ENCODE assay signal across 11 cellular contexts in genomic region chr9:36798350-36799065, GRCh38.
DNase-seq lines count a peak whose midpoint lies in the region; ATAC-seq, FAIRE-seq and TF ChIP-seq lines count a peak whose summit lies in the region.
"Had no signal": no experiment of that assay in that cellular context is flagged by ENCODE, and none has a peak within 500 bp of the region (broad histone marks: within the 10 kb centered on the region; RNA-seq: fewer than 3 reads in every experiment).

No MANE protein-coding gene starts in this region.

- POLR2A ChIA-PET in HepG2 (lab: Yijun Ruan, JAX) = no interaction called here
- POLR2A ChIA-PET in CD4-positive, alpha-beta memory T cell (lab: Charles Lee; ENCODE audit: partially characterized antibody) = no interaction called here

- CTCF ChIA-PET in HepG2 (lab: Yijun Ruan, JAX; ENCODE audit: low intra/inter-chr PET ratio, low total read pairs) = interaction anchor here (0.9 to 1.2 kb wide), 3 partner anchors 57 to 593 kb away, joined by 4 to 5 read pairs (median 5); no protein-coding TSS in a partner anchor
- CTCF ChIA-PET in CD4-positive, alpha-beta memory T cell (lab: Charles Lee; ENCODE audit: partially characterized antibody) = interaction anchor here (0.8 kb wide), 1 partner anchor 74 kb away, joined by 3 read pairs; no protein-coding TSS in a partner anchor

- H2AFZ ChIP-seq in HepG2 (ENCODE audit: low read length) = no peak overlapping the region

- TF ChIP-seq RAD21 in HepG2 (CRISPR knock-in tag; IDR thresholded peaks at IDR 0.05) = peak; percentile 44; the same call in 1 of the 2 replicates

- peaks cover 0 to 20% of the 10 kb centered on the region in 2 experiments; a peak in 4 of 5 replicates for H3K27me3 ChIP-seq in HepG2 (ENCODE audit: control insufficient read depth in 1 of 2, insufficient read depth in 2 of 2, low read length in 2 of 2)
- peaks cover 0 to 21% of the 10 kb centered on the region in 2 donors for H3K27me3 ChIP-seq in left lung
- no peaks in the 10 kb centered on the region for H3K27me3 ChIP-seq in CD4-positive, alpha-beta memory T cell (ENCODE audit: insufficient read depth, low read length)

- H3K27ac Mint-ChIP-seq in CD4-positive, alpha-beta memory T cell = no peak overlapping the region
- H3K27ac Mint-ChIP-seq: activated T-cell treated with anti-CD3 and anti-CD28 coated beads, Interleukin-2, amount 50 U/mL, for 24 hours had no signal

- TF ChIP-seq EP300 in HepG2 (IDR thresholded peaks at IDR 0.05; ENCODE audit: low read depth in 2 of 2, low read length in 2 of 2) (no peak), HepG2 (CRISPR knock-in tag; IDR thresholded peaks at IDR 0.05; ENCODE audit: borderline replicate concordance) (no peak)

- peaks cover 14 to 29% of the 10 kb centered on the region in 2 donors for H3K27me3 Mint-ChIP-seq in CD4-positive, alpha-beta memory T cell

- H4K20me1 ChIP-seq in HepG2 (ENCODE audit: insufficient read depth, low read length) = no peaks in the 10 kb centered on the region

- no peak overlapping the region for H3K9ac ChIP-seq in HepG2 (ENCODE audit: insufficient read depth, low read depth, low read length)

- peak; percentile 36 for ATAC-seq in HG02798 (IDR thresholded peaks at IDR 0.05; ENCODE audit: poor library complexity, unreplicated experiment)
- ATAC-seq in HepG2 = peak; percentile 92
- ATAC-seq in left lung = no peak
- no peak for ATAC-seq in GM18498 (IDR thresholded peaks at IDR 0.05; ENCODE audit: unreplicated experiment)

- H3K4me1 Mint-ChIP-seq in CD4-positive, alpha-beta memory T cell = no peaks in the 10 kb centered on the region

- DNase-seq in DMS 273 treated with DMSO at 0.1 percent for 48 hours (lab: John Stamatoyannopoulos, UW) (peak; percentile 15), RPMI8226 (peak; percentile 57), HepG2 (ENCODE audit: low spot score) (peak; percentile 24), T-helper 1 cell (no peak), left lung (no peak)
- DNase-seq in CD4-positive, alpha-beta memory T cell = no peak
- DNase-seq: activated T-cell treated with anti-CD3 and anti-CD28 coated beads, Interleukin-2, amount 50 U/mL, for 24 hours; stimulated activated CD4-positive, alpha-beta T cell treated with anti-CD3 and anti-CD28 coated beads, Interleukin-2, amount 100 ng/mL, for 48 hours had no signal

- intact Hi-C loops in HepG2 (cut with micrococcal nuclease; ENCODE audit: unreplicated experiment) (loop anchor here (1.0 to 2.0 kb wide), 2 partner anchors 57 to 192 kb away; no protein-coding TSS in a partner anchor), left lung (cut with DNase I) (loop anchor here in 1 of 2 donors (10.0 kb wide), 1 partner anchor 56 kb away; no protein-coding TSS in a partner anchor)
- intact Hi-C loops in CD4-positive, alpha-beta memory T cell (cut with micrococcal nuclease) = no loop called here

- H3K4me3 Mint-ChIP-seq in CD4-positive, alpha-beta memory T cell = no peak overlapping the region
- H3K4me3 Mint-ChIP-seq: activated T-cell treated with anti-CD3 and anti-CD28 coated beads, Interleukin-2, amount 50 U/mL, for 24 hours had no signal

- BruUV-seq in HepG2 (replicated peaks; lab: Mats Ljungman, UMichigan) = no TSS peak

- no peaks in the 10 kb centered on the region for H3K79me2 ChIP-seq in HepG2 (ENCODE audit: insufficient read depth, low read length)

- peaks cover 2 to 8% (median 5%) of the 10 kb centered on the region in 8 donors for H3K9me3 Mint-ChIP-seq in CD4-positive, alpha-beta memory T cell

- peak; percentile 79 for TF ChIP-seq CTCF in HepG2 (CRISPR knock-in tag; IDR thresholded peaks at IDR 0.05)
- no peak for TF ChIP-seq CTCF in left lung (IDR thresholded peaks at IDR 0.05)

- H3K36me3 Mint-ChIP-seq in CD4-positive, alpha-beta memory T cell = no peaks in the 10 kb centered on the region

- H3K36me3 ChIP-seq in HepG2 (replicated peaks in 1 of 2; ENCODE audit: control insufficient read depth in 1 of 2, insufficient read depth in 2 of 2, low read length in 2 of 2) (no peaks in the 10 kb centered on the region), left lung (no peaks in the 10 kb centered on the region)
- H3K36me3 ChIP-seq in CD4-positive, alpha-beta memory T cell (ENCODE audit: insufficient read depth, low read length) = no peaks in the 10 kb centered on the region

- no peak for FAIRE-seq in HepG2 (lab: Jason Lieb, UNC)
- FAIRE-seq: endometrium had no signal

- H3K27ac ChIP-seq in HepG2 (ENCODE audit: extremely low read length, insufficient read depth, low read length) (no peak overlapping the region), left lung (no peak overlapping the region)
- H3K27ac ChIP-seq in CD4-positive, alpha-beta memory T cell (ENCODE audit: low read depth, low read length) = no peak overlapping the region

- no peak for TF ChIP-seq POLR2A in HepG2 (IDR thresholded peaks at IDR 0.05; ENCODE audit: insufficient read depth in 1 of 2, low read depth in 2 of 2, low read length in 2 of 2)

- in situ Hi-C loops in HepG2 (cut with HindIII; ENCODE audit: extremely low pct_ligation_motif_present, low pct_unique_long_range_greater_than_20kb) = no loop called here

- 33% methylated on average over 4 of the region's 6 CpGs for WGBS in HepG2 (ENCODE audit: low lambda C conversion rate)

- H3K4me3 ChIP-seq in HepG2 (replicated peaks in 1 of 3; ENCODE audit: insufficient read depth in 1 of 3, low read depth in 2 of 3, low read length in 3 of 3) = no peak overlapping the region
- no peak overlapping the region for H3K4me3 ChIP-seq in left lung
- no peak overlapping the region for H3K4me3 ChIP-seq in CD4-positive, alpha-beta memory T cell (ENCODE audit: low read length in 2 of 2)

- H3K9me3 ChIP-seq in HepG2 (ENCODE audit: low read length) (peaks cover 3% of the 10 kb centered on the region), left lung (peaks cover 0 to 4% of the 10 kb centered on the region in 2 donors)
- H3K9me3 ChIP-seq in CD4-positive, alpha-beta memory T cell (ENCODE audit: control insufficient read depth in 1 of 2, low read length in 2 of 2) = no peaks in the 10 kb centered on the region

- no peak overlapping the region for H3K4me2 ChIP-seq in HepG2 (ENCODE audit: low read depth, low read length)

- peaks cover 10% of the 10 kb centered on the region for H3K4me1 ChIP-seq in HepG2 (ENCODE audit: insufficient read depth, low read length)
- no peaks in the 10 kb centered on the region for H3K4me1 ChIP-seq in left lung
- no peaks in the 10 kb centered on the region for H3K4me1 ChIP-seq in CD4-positive, alpha-beta memory T cell (ENCODE audit: insufficient read depth, low read length)

TF ChIP-seq in HepG2, 621 proteins besides CTCF, POLR2A, EP300 and RAD21:
- TF ChIP-seq SMC3 (IDR thresholded peaks at IDR 0.05; ENCODE audit: low read length) = peak; percentile 28; the same call in 1 of the 2 replicates
- TF ChIP-seq STAG1 (CRISPR knock-in tag; IDR thresholded peaks at IDR 0.05) = peak; percentile 74
- TF ChIP-seq JUND (CRISPR knock-in tag; IDR thresholded peaks at IDR 0.05) = no peak
- no peak for TF ChIP-seq ZNF251 (CRISPR knock-in tag; IDR thresholded peaks at IDR 0.05)
- TF ChIP-seq TCF12 (IDR thresholded peaks at IDR 0.05) = no peak
- no peak for TF ChIP-seq TCF12 (CRISPR knock-in tag; IDR thresholded peaks at IDR 0.05)
- TF ChIP-seq CBX2 (IDR thresholded peaks at IDR 0.05; ENCODE audit: low read depth, low read length) = no peak
- TF ChIP-seq CBX2 (CRISPR knock-in tag; IDR thresholded peaks at IDR 0.05; ENCODE audit: low read depth) = no peak
- TF ChIP-seq NFKB2 (CRISPR knock-in tag; IDR thresholded peaks at IDR 0.05; ENCODE audit: borderline replicate concordance) = no peak
- no peak for TF ChIP-seq HIC2 (CRISPR knock-in tag; IDR thresholded peaks at IDR 0.05; ENCODE audit: low read depth)
- no peak for TF ChIP-seq ZBTB7B (CRISPR knock-in tag; IDR thresholded peaks at IDR 0.05)
- TF ChIP-seq ZNF577 (CRISPR knock-in tag; IDR thresholded peaks at IDR 0.05; ENCODE audit: borderline replicate concordance, low read depth) = no peak

Comparison
In these comparisons a context has a peak if more than half of its experiments do, and no peak if none do; other contexts are left out.
1. DNase-seq: peak in DMS 273 treated with DMSO at 0.1 percent for 48 hours (single experiment), RPMI8226 (single experiment) and HepG2 (single experiment); none in T-helper 1 cell (0 of 5), left lung (0 of 2) and CD4-positive, alpha-beta memory T cell (0 of 5).
2. ATAC-seq: peak in HG02798 (single experiment) and HepG2 (single experiment); none in left lung (single experiment) and GM18498 (single experiment).